1 cellular context compared by ENCODE assay signal in the genomic region with DNA sequence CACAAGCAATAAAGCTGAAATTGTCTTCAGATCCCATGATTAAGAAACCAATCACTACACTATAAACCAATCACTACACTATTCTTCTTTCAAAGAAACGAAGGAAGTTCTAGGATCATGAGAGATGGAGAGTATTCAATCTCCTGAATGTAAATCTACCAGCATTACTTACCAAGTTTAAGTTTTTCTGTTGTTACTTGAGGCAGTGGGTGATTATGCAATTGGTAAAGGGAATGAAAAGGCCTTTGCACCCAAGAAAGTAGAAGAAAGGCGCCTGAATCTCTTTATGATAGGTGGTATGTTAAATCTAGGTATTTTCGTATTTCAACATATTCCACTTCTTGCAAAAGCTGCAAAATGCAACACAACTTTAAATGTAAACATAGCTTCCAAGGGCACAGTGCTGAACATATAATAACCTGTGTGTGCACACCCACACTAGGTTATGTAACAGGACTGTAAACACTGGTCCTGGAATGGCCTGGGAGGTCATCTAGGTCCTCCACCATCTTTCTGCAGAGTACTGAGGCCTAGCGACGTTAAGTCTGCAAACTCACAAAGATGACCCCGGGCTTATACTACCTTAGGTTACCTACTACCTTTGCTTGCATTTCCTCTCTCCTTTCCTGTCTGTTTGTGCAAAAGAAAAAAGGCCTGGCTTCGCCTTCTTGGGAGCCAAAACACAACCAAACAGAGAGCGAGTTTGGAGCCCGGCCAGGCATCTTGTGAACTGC.
TF ChIP-seq lines count a peak whose summit lies in the region.

No MANE protein-coding gene starts in this region.

TF ChIP-seq in K562, 482 proteins besides CTCF, POLR2A, EP300 and RAD21 (continued from another document):
- TF ChIP-seq ZNF12 (CRISPR knock-in tag; IDR thresholded peaks at IDR 0.05) (no peak), PHF20 (IDR thresholded peaks at IDR 0.05; ENCODE audit: partially characterized antibody) (no peak), YY1 (IDR thresholded peaks at IDR 0.05; ENCODE audit: borderline replicate concordance in 1 of 3, control insufficient read depth in 1 of 3, extremely low read depth in 1 of 3, insufficient read depth in 3 of 3, insufficient read length in 1 of 3, insufficient replicate concordance in 2 of 3, low read depth in 1 of 3, low read length in 2 of 3) (peak in 2 of 3 experiments; percentile 3 to 58)
